1 cellular context compared by ENCODE assay signal in genomic region chr15:95826831-95827230, GRCh38.
TF ChIP-seq lines count a peak whose summit lies in the region.

No MANE protein-coding gene starts in this region.

TF ChIP-seq in SK-N-SH, 30 proteins besides CTCF, POLR2A, EP300 and RAD21 (continued from another document):
- TF ChIP-seq SIN3A (IDR thresholded peaks at IDR 0.05; ENCODE audit: borderline replicate concordance, low read depth, low read length) (no peak), PBX3 (IDR thresholded peaks at IDR 0.05) (no peak), FOXJ3 (CRISPR knock-in tag; IDR thresholded peaks at IDR 0.05) (no peak), FOSL2 (IDR thresholded peaks at IDR 0.05; ENCODE audit: borderline replicate concordance, low read depth) (no peak), MEF2A (IDR thresholded peaks at IDR 0.05; ENCODE audit: borderline replicate concordance, low read depth) (no peak), FOXM1 (IDR thresholded peaks at IDR 0.05; ENCODE audit: low read depth) (no peak), EZH2phosphoT487 (IDR thresholded peaks at IDR 0.05; ENCODE audit: borderline replicate concordance, low read depth) (no peak), RCOR1 (IDR thresholded peaks at IDR 0.05; ENCODE audit: low read length) (no peak)
